Comparison of ENCODE assay signal across 21 cellular contexts in the genomic region with DNA sequence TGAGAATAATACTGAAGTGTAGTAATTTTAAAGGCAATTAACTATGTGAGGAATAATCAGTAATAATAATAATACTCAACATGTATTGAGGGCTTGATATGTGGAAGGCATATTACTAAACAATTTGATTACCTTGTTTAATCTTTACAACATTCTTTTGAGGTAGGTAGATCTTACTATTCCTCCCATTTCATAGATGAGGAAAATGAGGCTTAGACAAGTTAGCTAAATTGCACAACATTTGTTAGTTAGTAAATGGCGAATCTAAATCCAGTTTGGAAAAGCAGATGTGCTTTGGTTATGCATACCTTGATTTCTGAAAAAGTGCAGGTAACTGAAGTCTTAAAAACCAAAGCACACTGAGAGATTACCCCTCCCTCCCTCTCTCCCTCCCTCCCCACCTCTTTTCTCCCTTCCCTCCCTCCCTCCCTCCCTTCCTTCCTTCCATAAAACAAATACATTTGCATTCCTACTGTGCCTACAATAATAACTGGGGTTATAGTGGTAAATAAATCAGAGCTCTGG.
DNase-seq lines count a peak whose midpoint lies in the region; ATAC-seq, FAIRE-seq and TF ChIP-seq lines count a peak whose summit lies in the region.
"Had no signal": no experiment of that assay in that cellular context is flagged by ENCODE, and none has a peak within 500 bp of the region (broad histone marks: within the 10 kb centered on the region; RNA-seq: fewer than 3 reads in every experiment).

No MANE protein-coding gene starts in this region.

- CTCF ChIA-PET in HepG2 (lab: Yijun Ruan, JAX; ENCODE audit: low intra/inter-chr PET ratio, low total read pairs), result no interaction called here
- CTCF ChIA-PET in T-cell (lab: Charles Lee), result interaction anchor here in 1 of 2 donors (1.0 to 1.2 kb wide), 3 partner anchors 13 to 326 kb away, joined by 3 to 4 read pairs (median 3); partner anchors contain the start of gene MAML2

- H2AFZ ChIP-seq in HepG2 (ENCODE audit: low read length), result no peak overlapping the region

- no peaks in the 10 kb centered on the region for H3K9me3 Mint-ChIP-seq in T-cell
- H3K9me3 Mint-ChIP-seq: CD8-positive, alpha-beta memory T cell; H9; IgD-negative memory B cell had no signal

- peak overlapping the region; percentile 61; the same call in 1 of the 2 replicates for H3K9ac ChIP-seq in HepG2 (ENCODE audit: insufficient read depth, low read depth, low read length)

- H3K4me1 ChIP-seq in HepG2 (ENCODE audit: insufficient read depth, low read length), result peaks cover 77% of the 10 kb centered on the region
- H3K4me1 ChIP-seq in right lobe of liver, result no peaks in the 10 kb centered on the region

- H3K79me2 ChIP-seq in HepG2 (ENCODE audit: insufficient read depth, low read length), result peaks cover 2% of the 10 kb centered on the region

- no peak overlapping the region for H3K4me3 Mint-ChIP-seq in T-cell
- H3K4me3 Mint-ChIP-seq: H9, IgD-negative memory B cell had no signal

- H3K4me1 Mint-ChIP-seq in T-cell, result peaks cover 13 to 69% (median 67%) of the 10 kb centered on the region in 3 donors

- no peak for TF ChIP-seq RAD21 in HepG2 (CRISPR knock-in tag; IDR thresholded peaks at IDR 0.05)

- no peaks in the 10 kb centered on the region for H4K20me1 ChIP-seq in HepG2 (ENCODE audit: insufficient read depth, low read length)

- intact Hi-C loops in HepG2 (cut with micrococcal nuclease; ENCODE audit: unreplicated experiment) (loop anchor here (10.0 kb wide), 1 partner anchor 92 kb away; the partner anchor contains the start of gene MTMR2), right lobe of liver (cut with DNase I) (no loop called here)

- H3K27me3 ChIP-seq in HepG2 (ENCODE audit: control insufficient read depth in 1 of 2, insufficient read depth in 2 of 2, low read length in 2 of 2) (no peaks in the 10 kb centered on the region), right lobe of liver (no peaks in the 10 kb centered on the region)

- no peaks in the 10 kb centered on the region for H3K9me3 ChIP-seq in HepG2 (ENCODE audit: low read length)
- H3K9me3 ChIP-seq in right lobe of liver, result no peaks in the 10 kb centered on the region
- H3K9me3 ChIP-seq: A549 had no signal

- no peak for FAIRE-seq in HepG2 (lab: Jason Lieb, UNC)
- FAIRE-seq: A549, GM12891, GM19239, H1 had no signal

- H3K27ac ChIP-seq in HepG2 (ENCODE audit: extremely low read length, insufficient read depth, low read length), result peak overlapping the region; percentile 97
- no peak overlapping the region for H3K27ac ChIP-seq in right lobe of liver
- H3K27ac ChIP-seq: 22Rv1, C4-2B had no signal

- H3K4me2 ChIP-seq in HepG2 (ENCODE audit: low read depth, low read length), result no peak overlapping the region
- H3K4me2 ChIP-seq: A549 had no signal

- no peak overlapping the region for H3K4me3 ChIP-seq in HepG2 (replicated peaks in 1 of 3; ENCODE audit: insufficient read depth in 1 of 3, low read depth in 2 of 3, low read length in 3 of 3)
- no peak overlapping the region for H3K4me3 ChIP-seq in right lobe of liver
- H3K4me3 ChIP-seq: A549 had no signal

- TF ChIP-seq POLR2A in HepG2 (IDR thresholded peaks at IDR 0.05; ENCODE audit: insufficient read depth in 1 of 2, low read depth in 2 of 2, low read length in 2 of 2) (no peak), right lobe of liver (IDR thresholded peaks at IDR 0.05) (no peak)

- H3K27me3 Mint-ChIP-seq in T-cell, result no peaks in the 10 kb centered on the region
- H3K27me3 Mint-ChIP-seq: CD8-positive, alpha-beta memory T cell; IgD-negative memory B cell had no signal

- WGBS in HepG2 (ENCODE audit: low lambda C conversion rate), result 91% methylated on average over 1 of the region's 1 CpG
- WGBS in right lobe of liver (ENCODE audit: insufficient coverage, low coverage, low lambda C conversion rate, missing lambda C conversion rate), result 64% methylated on average over 1 of the region's 1 CpG

- no peak for DNase-seq in HepG2 (ENCODE audit: low spot score)
- no peak for DNase-seq in right lobe of liver
- DNase-seq in T-cell, result no peak
- peak; percentile 55 for DNase-seq in left kidney (ENCODE audit: low read depth, low spot score)
- DNase-seq in GM03348 (ENCODE audit: low spot score), result no peak
- DNase-seq in NCI-H2029 treated with DMSO at 0.1 percent for 48 hours (lab: John Stamatoyannopoulos, UW), result no peak
- DNase-seq in stimulated activated naive CD8-positive, alpha-beta T cell treated with anti-CD3 and anti-CD28 coated beads, Interleukin-15, Interleukin-2, amounts not matched to agents 100 U/mL and 50 U/mL, for 24 hours, result no peak
- no peak for DNase-seq in UCSD-AML1 (lab: John Stamatoyannopoulos, UW; ENCODE audit: unreplicated experiment)
- DNase-seq: AML-193, COR-L47, DMS 273 treated with DMSO at 0.1 percent for 48 hours, EL, H9 had no signal

- no TSS peak for BruUV-seq in HepG2 (replicated peaks; lab: Mats Ljungman, UMichigan)

- no peaks in the 10 kb centered on the region for H3K36me3 Mint-ChIP-seq in T-cell
- H3K36me3 Mint-ChIP-seq: CD8-positive, alpha-beta memory T cell; IgD-negative memory B cell had no signal

- TF ChIP-seq EP300 in HepG2 (IDR thresholded peaks at IDR 0.05; ENCODE audit: low read depth in 2 of 2, low read length in 2 of 2), result no peak
- TF ChIP-seq EP300 in HepG2 (CRISPR knock-in tag; IDR thresholded peaks at IDR 0.05; ENCODE audit: borderline replicate concordance), result no peak

- TF ChIP-seq CTCF in HepG2 (CRISPR knock-in tag; IDR thresholded peaks at IDR 0.05), result no peak
- no peak for TF ChIP-seq CTCF in right lobe of liver (IDR thresholded peaks at IDR 0.05)

- H3K27ac Mint-ChIP-seq in T-cell, result peak overlapping the region; percentile 84 to 91
- H3K27ac Mint-ChIP-seq: H9 had no signal

- in situ Hi-C loops in HepG2 (cut with HindIII; ENCODE audit: extremely low pct_ligation_motif_present, low pct_unique_long_range_greater_than_20kb), result loop anchor here (10.0 kb wide), 1 partner anchor 328 kb away; the partner anchor contains the start of gene MAML2

- H3K36me3 ChIP-seq in HepG2 (replicated peaks in 1 of 2; ENCODE audit: control insufficient read depth in 1 of 2, insufficient read depth in 2 of 2, low read length in 2 of 2) (peaks cover 2 to 10% of the 10 kb centered on the region in 2 experiments; a peak in 2 of 5 replicates), right lobe of liver (no peaks in the 10 kb centered on the region)

- no peak for ATAC-seq in HepG2
- no peak for ATAC-seq in right lobe of liver
- no peak for ATAC-seq in T-cell (replicated peaks in 1 of 4)
- ATAC-seq in stimulated activated naive CD8-positive, alpha-beta T cell treated with anti-CD3 and anti-CD28 coated beads, Interleukin-15, Interleukin-2, amounts not matched to agents 100 U/mL and 50 U/mL, for 24 hours, result no peak
- ATAC-seq: A549 had no signal

- POLR2A ChIA-PET in HepG2 (lab: Yijun Ruan, JAX) (interaction anchor here (0.6 to 1.2 kb wide), 4 partner anchors 39 to 326 kb away, joined by 3 to 5 read pairs (median 3); partner anchors contain the start of genes MAML2 and MTMR2), T-cell (lab: Charles Lee) (interaction anchor here in 1 of 2 donors (0.5 to 1.7 kb wide), 2 partner anchors 326 to 373 kb away, joined by 3 to 6 read pairs; partner anchors contain the start of genes CCDC82, JRKL and MAML2)

TF ChIP-seq in HepG2, 621 proteins besides CTCF, POLR2A, EP300 and RAD21 (continues in another document):
- TF ChIP-seq ZNF670 (CRISPR knock-in tag; IDR thresholded peaks at IDR 0.05; ENCODE audit: borderline replicate concordance) (no peak), ZNF792 (CRISPR knock-in tag; IDR thresholded peaks at IDR 0.05) (no peak), ZNF839 (CRISPR knock-in tag; IDR thresholded peaks at IDR 0.05; ENCODE audit: borderline replicate concordance) (no peak), CCDC6 (CRISPR knock-in tag; IDR thresholded peaks at IDR 0.05) (no peak), ZKSCAN1 (IDR thresholded peaks at IDR 0.05; ENCODE audit: low read length) (no peak), KAT8 (CRISPR knock-in tag; IDR thresholded peaks at IDR 0.05) (no peak), MEF2D (CRISPR knock-in tag; IDR thresholded peaks at IDR 0.05) (no peak), FOXJ3 (CRISPR knock-in tag; IDR thresholded peaks at IDR 0.05; ENCODE audit: borderline replicate concordance) (no peak), ZC3H13 (CRISPR knock-in tag; IDR thresholded peaks at IDR 0.05) (no peak), CEBPB (IDR thresholded peaks at IDR 0.05; ENCODE audit: borderline replicate concordance, low read depth, low read length) (0 out of 2 replicates have a peak, but pooled peaks have one; percentile 22), AKAP8 (CRISPR knock-in tag; IDR thresholded peaks at IDR 0.05) (no peak), ZNF296 (CRISPR knock-in tag; conservative IDR thresholded peaks at IDR 0.05) (no peak), MIER3 (CRISPR knock-in tag; IDR thresholded peaks at IDR 0.05; ENCODE audit: borderline replicate concordance) (no peak), ZNF274 (CRISPR knock-in tag; IDR thresholded peaks at IDR 0.05) (no peak), HDAC1 (CRISPR knock-in tag; IDR thresholded peaks at IDR 0.05) (no peak)
- TF ChIP-seq, protein P1, sequence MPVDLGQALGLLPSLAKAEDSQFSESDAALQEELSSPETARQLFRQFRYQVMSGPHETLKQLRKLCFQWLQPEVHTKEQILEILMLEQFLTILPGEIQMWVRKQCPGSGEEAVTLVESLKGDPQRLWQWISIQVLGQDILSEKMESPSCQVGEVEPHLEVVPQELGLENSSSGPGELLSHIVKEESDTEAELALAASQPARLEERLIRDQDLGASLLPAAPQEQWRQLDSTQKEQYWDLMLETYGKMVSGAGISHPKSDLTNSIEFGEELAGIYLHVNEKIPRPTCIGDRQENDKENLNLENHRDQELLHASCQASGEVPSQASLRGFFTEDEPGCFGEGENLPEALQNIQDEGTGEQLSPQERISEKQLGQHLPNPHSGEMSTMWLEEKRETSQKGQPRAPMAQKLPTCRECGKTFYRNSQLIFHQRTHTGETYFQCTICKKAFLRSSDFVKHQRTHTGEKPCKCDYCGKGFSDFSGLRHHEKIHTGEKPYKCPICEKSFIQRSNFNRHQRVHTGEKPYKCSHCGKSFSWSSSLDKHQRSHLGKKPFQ (CRISPR knock-in tag; IDR thresholded peaks at IDR 0.05; ENCODE audit: insufficient replicate concordance), result peak; percentile 30
- TF ChIP-seq, protein P2, sequence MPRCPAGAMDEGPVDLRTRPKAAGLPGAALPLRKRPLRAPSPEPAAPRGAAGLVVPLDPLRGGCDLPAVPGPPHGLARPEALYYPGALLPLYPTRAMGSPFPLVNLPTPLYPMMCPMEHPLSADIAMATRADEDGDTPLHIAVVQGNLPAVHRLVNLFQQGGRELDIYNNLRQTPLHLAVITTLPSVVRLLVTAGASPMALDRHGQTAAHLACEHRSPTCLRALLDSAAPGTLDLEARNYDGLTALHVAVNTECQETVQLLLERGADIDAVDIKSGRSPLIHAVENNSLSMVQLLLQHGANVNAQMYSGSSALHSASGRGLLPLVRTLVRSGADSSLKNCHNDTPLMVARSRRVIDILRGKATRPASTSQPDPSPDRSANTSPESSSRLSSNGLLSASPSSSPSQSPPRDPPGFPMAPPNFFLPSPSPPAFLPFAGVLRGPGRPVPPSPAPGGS (CRISPR knock-in tag; IDR thresholded peaks at IDR 0.05), result no peak
